9 cellular contexts compared by ENCODE assay signal in the genomic region with DNA sequence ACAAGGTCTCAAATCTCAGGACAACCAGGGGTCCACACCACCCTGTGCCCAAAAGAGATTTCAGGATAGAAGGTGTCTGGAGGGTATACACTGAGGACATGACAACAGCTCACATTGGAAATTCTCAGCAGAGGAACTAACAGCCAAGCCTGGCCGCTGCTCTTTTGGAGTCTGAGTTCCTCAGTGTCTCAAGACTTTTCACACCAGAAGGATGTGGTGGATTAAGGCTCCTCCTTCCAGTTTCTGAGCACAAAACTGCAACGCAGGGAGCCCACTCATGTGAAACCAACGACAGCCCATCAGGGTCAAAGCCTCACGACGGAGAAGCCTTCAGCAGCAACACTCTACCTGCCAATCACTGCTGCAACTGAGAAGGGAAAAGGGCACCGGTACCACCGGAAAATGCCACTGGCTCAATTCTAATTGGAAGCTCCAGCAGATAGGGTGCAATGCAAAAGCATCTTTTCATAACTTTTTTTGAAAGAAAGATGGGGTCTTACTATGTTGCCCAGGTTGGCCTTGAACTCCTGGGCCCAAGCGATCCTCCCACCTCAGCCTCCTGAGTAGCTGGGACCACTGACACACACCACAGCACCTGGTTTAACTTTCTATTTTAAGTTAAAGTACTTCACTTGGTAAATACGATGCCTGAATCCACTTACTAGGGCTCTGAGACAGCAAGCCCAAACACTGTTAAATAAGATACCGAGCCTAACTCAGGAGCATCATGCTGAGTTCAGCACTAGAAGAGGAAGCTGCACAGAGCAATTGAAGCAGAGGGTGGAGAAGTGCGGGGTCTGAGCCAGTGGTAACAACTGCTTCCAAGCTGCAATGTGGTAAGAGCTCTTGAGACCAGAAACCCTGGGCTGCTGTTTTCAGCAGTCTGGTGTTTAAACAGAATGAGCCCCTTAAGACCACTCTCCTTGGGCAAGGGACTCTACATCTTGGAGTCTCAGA. TPM values are rescaled to one million over a fixed set of nuclear protein-coding genes. Genes with fewer than 3 reads are reported as not detected.
DNase-seq lines count a peak whose midpoint lies in the region; ATAC-seq and TF ChIP-seq lines count a peak whose summit lies in the region.
"Had no signal": no experiment of that assay in that cellular context is flagged by ENCODE, and none has a peak within 500 bp of the region (broad histone marks: within the 10 kb centered on the region; RNA-seq: fewer than 3 reads in every experiment).

No MANE protein-coding gene starts in this region.

- H3K9me3 Mint-ChIP-seq in activated naive CD8-positive, alpha-beta T cell treated with anti-CD3 and anti-CD28 coated beads for 36 hours, result no peaks in the 10 kb centered on the region
- H3K9me3 Mint-ChIP-seq in naive B cell, result no peaks in the 10 kb centered on the region

- H3K4me3 Mint-ChIP-seq in activated naive CD8-positive, alpha-beta T cell treated with anti-CD3 and anti-CD28 coated beads for 36 hours, result peak overlapping the region; percentile 75
- peak overlapping the region; percentile 71 to 89 (median 84) for H3K4me3 Mint-ChIP-seq in naive B cell

- no peak for TF ChIP-seq CTCF in omental fat pad (IDR thresholded peaks at IDR 0.05)

- peak overlapping the region; percentile 96 for H3K27ac Mint-ChIP-seq in activated naive CD8-positive, alpha-beta T cell treated with anti-CD3 and anti-CD28 coated beads for 36 hours
- peak overlapping the region; percentile 91 to 98 (median 96) for H3K27ac Mint-ChIP-seq in naive B cell

- peak; percentile 51 for ATAC-seq in GM19455 (IDR thresholded peaks at IDR 0.05; ENCODE audit: unreplicated experiment)
- peak; percentile 77 to 78 for ATAC-seq in naive B cell (ENCODE audit: low read depth in 2 of 2)
- no peak for ATAC-seq in omental fat pad (ENCODE audit: low FRiP score)

- H3K27me3 Mint-ChIP-seq in activated naive CD8-positive, alpha-beta T cell treated with anti-CD3 and anti-CD28 coated beads for 36 hours, result no peaks in the 10 kb centered on the region
- no peaks in the 10 kb centered on the region for H3K27me3 Mint-ChIP-seq in naive B cell

- H3K4me1 Mint-ChIP-seq in activated naive CD8-positive, alpha-beta T cell treated with anti-CD3 and anti-CD28 coated beads for 36 hours, result peaks cover 78% of the 10 kb centered on the region
- peaks cover 60 to 93% (median 80%) of the 10 kb centered on the region in 3 donors for H3K4me1 Mint-ChIP-seq in naive B cell

- peaks cover 33% of the 10 kb centered on the region for H3K36me3 Mint-ChIP-seq in activated naive CD8-positive, alpha-beta T cell treated with anti-CD3 and anti-CD28 coated beads for 36 hours
- H3K36me3 Mint-ChIP-seq in naive B cell, result no peaks in the 10 kb centered on the region

- DNase-seq in Ammon's horn (ENCODE audit: low spot score), result peak; percentile 60
- DNase-seq in MV-4-11 (lab: John Stamatoyannopoulos, UW), result peak; percentile 84
- DNase-seq in activated naive CD8-positive, alpha-beta T cell treated with anti-CD3 and anti-CD28 coated beads for 36 hours, result peak; percentile 73
- DNase-seq in naive B cell, result peak; percentile 61
- DNase-seq in omental fat pad (ENCODE audit: low spot score), result no peak
- no peak for DNase-seq in middle frontal gyrus (ENCODE audit: extremely low spot score, low spot score)
- DNase-seq in DMS53 treated with DMSO at 0.1 percent for 48 hours (lab: John Stamatoyannopoulos, UW; ENCODE audit: unreplicated experiment), result no peak
- DNase-seq: DND-41 had no signal

RNA-seq across cellular contexts. Expression of a gene that starts 7.8 kb away (rescaled TPM):
- 100 to 1,000 TPM; 324 to 332 TPM for total RNA-seq in activated naive CD8-positive, alpha-beta T cell treated with anti-CD3 and anti-CD28 coated beads for 36 hours
- polyA plus RNA-seq in naive B cell (ENCODE audit: low read depth in 6 of 6), result 100 to 1,000 TPM; 328 to 445 (median 382) TPM
- 100 to 1,000 TPM in 3 of 4 donors, 10 to 100 TPM in 1; 98.0 to 130 (median 120) TPM for total RNA-seq in omental fat pad

Comparison
In these comparisons a context has a peak if more than half of its experiments do, and no peak if none do; other contexts are left out.
1. DNase-seq: peak in Ammon's horn (single experiment), MV-4-11 (single experiment), activated naive CD8-positive, alpha-beta T cell treated with anti-CD3 and anti-CD28 coated beads for 36 hours (single experiment) and naive B cell (single experiment); none in omental fat pad (single experiment), middle frontal gyrus (single experiment) and DMS53 treated with DMSO at 0.1 percent for 48 hours (single experiment).